In the genomic region with DNA sequence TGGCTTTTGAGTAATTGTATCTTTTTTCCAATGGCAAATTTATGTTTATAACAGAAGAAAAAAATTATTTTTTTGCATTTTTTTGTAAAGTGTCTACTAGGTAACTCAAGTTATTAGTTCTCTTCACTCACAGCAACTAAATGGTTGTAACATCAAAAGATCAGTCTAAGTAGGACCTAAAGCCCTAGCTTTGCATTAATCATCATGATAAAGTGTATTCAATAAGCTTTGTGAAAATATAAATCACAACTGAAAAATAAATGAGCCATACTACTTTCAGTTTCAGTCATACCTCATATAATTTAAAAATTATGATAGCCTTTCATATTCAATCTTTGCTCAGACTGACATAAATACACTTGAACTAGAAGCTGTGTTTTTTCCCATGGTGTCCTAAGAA, we compare ENCODE assay signal across 18 cellular contexts.
"Had no signal": no experiment of that assay in that cellular context is flagged by ENCODE, and none has a peak within 500 bp of the region (broad histone marks: within the 10 kb centered on the region; RNA-seq: fewer than 3 reads in every experiment).

No MANE protein-coding gene starts in this region.

- H3K27me3 Mint-ChIP-seq: dendritic cell treated with granulocyte-macrophage colony-stimulating factor and Interleukin-4, amounts not matched to agents 40 ng/mL and 50 ng/mL, for 4 days; stimulated activated naive B cell treated with anti-CD40 and anti-IgM and Interleukin-4, amounts not matched to agents 10 μg/mL and 1 μg/mL and 100 μg/mL, for 72 hours had no signal

- H3K4me3 Mint-ChIP-seq: dendritic cell treated with granulocyte-macrophage colony-stimulating factor and Interleukin-4, amounts not matched to agents 40 ng/mL and 50 ng/mL, for 4 days; mesothelial cell of epicardium; natural killer cell; neural crest cell; stimulated activated naive B cell treated with anti-CD40 and anti-IgM and Interleukin-4, amounts not matched to agents 10 μg/mL and 1 μg/mL and 100 μg/mL, for 72 hours had no signal

- H3K36me3 Mint-ChIP-seq: mesothelial cell of epicardium, natural killer cell had no signal

- ATAC-seq: gastroesophageal sphincter; left lobe of liver; natural killer cell; sciatic nerve; stimulated activated naive B cell treated with anti-CD40 and anti-IgM and Interleukin-4, amounts not matched to agents 10 μg/mL and 1 μg/mL and 100 μg/mL, for 72 hours had no signal

- H3K9me3 ChIP-seq: esophagus squamous epithelium, gastroesophageal sphincter, spleen had no signal

- H3K27ac ChIP-seq: esophagus squamous epithelium, gastroesophageal sphincter, spleen had no signal

- DNase-seq: esophagus squamous epithelium; foreskin fibroblast; glutamatergic neuron; islet precursor cell; natural killer cell; posterior cingulate gyrus; spleen; stimulated activated CD4-positive, alpha-beta T cell treated with anti-CD3 and anti-CD28 coated beads, Interleukin-15, amount 100 ng/mL, for 24 hours; stimulated activated CD4-positive, alpha-beta T cell treated with anti-CD3 and anti-CD28 coated beads, Interleukin-1b, Interleukin-23, amount 100 ng/mL, for 48 hours; stimulated activated CD4-positive, alpha-beta T cell treated with anti-CD3 and anti-CD28 coated beads, Interleukin-4, amount 100 ng/mL, for 24 hours; stimulated activated naive B cell treated with anti-CD40 and anti-IgM and Interleukin-4, amounts not matched to agents 10 μg/mL and 1 μg/mL and 100 μg/mL, for 72 hours; trophoblast cell had no signal

- H3K27me3 ChIP-seq: esophagus squamous epithelium, gastroesophageal sphincter, spleen had no signal

- H3K9me3 Mint-ChIP-seq: dendritic cell treated with granulocyte-macrophage colony-stimulating factor and Interleukin-4, amounts not matched to agents 40 ng/mL and 50 ng/mL, for 4 days; mesothelial cell of epicardium; natural killer cell; neural crest cell; stimulated activated naive B cell treated with anti-CD40 and anti-IgM and Interleukin-4, amounts not matched to agents 10 μg/mL and 1 μg/mL and 100 μg/mL, for 72 hours had no signal

- H3K4me3 ChIP-seq: esophagus squamous epithelium, gastroesophageal sphincter, spleen had no signal
